ENCODE assay signal across 18 cellular contexts in genomic region chr7:151168787-151169162, GRCh38. TPM values are rescaled to one million over a fixed set of nuclear protein-coding genes. Genes with fewer than 3 reads are reported as not detected.
DNase-seq lines count a peak whose midpoint lies in the region; ATAC-seq and TF ChIP-seq lines count a peak whose summit lies in the region.
"Had no signal": no experiment of that assay in that cellular context is flagged by ENCODE, and none has a peak within 500 bp of the region (broad histone marks: within the 10 kb centered on the region; RNA-seq: fewer than 3 reads in every experiment).

No MANE protein-coding gene starts in this region.

- H3K36me3 Mint-ChIP-seq in T-helper 2 cell treated with Interferon-gamma antibody and Interleukin-4, amounts not matched to agents 5 μg/mL and 100 μg/mL, for 36 hours (ENCODE audit: low read depth), result no peaks in the 10 kb centered on the region
- H3K36me3 Mint-ChIP-seq in T-helper 17 cell (ENCODE audit: low read depth) (peaks cover 7% of the 10 kb centered on the region), endothelial cell (ENCODE audit: low read depth, unreplicated experiment) (peaks cover 14% of the 10 kb centered on the region), HFFc6 (ENCODE audit: low read depth) (no peaks in the 10 kb centered on the region)

- H3K9me3 ChIP-seq in T-helper 17 cell (ENCODE audit: control insufficient read depth, low read length, poor library complexity, severe bottlenecking) (no peaks in the 10 kb centered on the region), testis (no peaks in the 10 kb centered on the region)
- H3K9me3 ChIP-seq: lower lobe of right lung, right atrium auricular region, thyroid gland had no signal

- peaks cover 47% of the 10 kb centered on the region for H3K27me3 Mint-ChIP-seq in T-helper 2 cell treated with Interferon-gamma antibody and Interleukin-4, amounts not matched to agents 5 μg/mL and 100 μg/mL, for 36 hours (ENCODE audit: low read depth)
- H3K27me3 Mint-ChIP-seq in T-helper 17 cell (peaks cover 45% of the 10 kb centered on the region), endothelial cell (ENCODE audit: unreplicated experiment) (peaks cover 16% of the 10 kb centered on the region), HFFc6 (ENCODE audit: insufficient read depth) (peaks cover 54% of the 10 kb centered on the region)

- peaks cover 9% of the 10 kb centered on the region for H3K4me1 Mint-ChIP-seq in T-helper 2 cell treated with Interferon-gamma antibody and Interleukin-4, amounts not matched to agents 5 μg/mL and 100 μg/mL, for 36 hours (ENCODE audit: low read depth)
- H3K4me1 Mint-ChIP-seq in T-helper 17 cell, result peaks cover 23% of the 10 kb centered on the region
- peaks cover 10% of the 10 kb centered on the region for H3K4me1 Mint-ChIP-seq in endothelial cell (ENCODE audit: unreplicated experiment)
- H3K4me1 Mint-ChIP-seq in HFFc6 (ENCODE audit: low read depth), result peaks cover 13% of the 10 kb centered on the region

- H3K9me3 Mint-ChIP-seq in T-helper 2 cell treated with Interferon-gamma antibody and Interleukin-4, amounts not matched to agents 5 μg/mL and 100 μg/mL, for 36 hours, result no peaks in the 10 kb centered on the region
- H3K9me3 Mint-ChIP-seq in endothelial cell (ENCODE audit: unreplicated experiment) (no peaks in the 10 kb centered on the region), HFFc6 (no peaks in the 10 kb centered on the region)

- no peak for DNase-seq in T-helper 2 cell treated with Interferon-gamma antibody and Interleukin-4, amounts not matched to agents 5 μg/mL and 100 μg/mL, for 36 hours (ENCODE audit: low spot score)
- DNase-seq in T-helper 2 cell, result no peak
- DNase-seq in T-helper 17 cell, result no peak
- no peak for DNase-seq in endothelial cell (ENCODE audit: low spot score)
- peak; percentile 17 for DNase-seq in sciatic nerve (ENCODE audit: low spot score)
- DNase-seq in HFFc6, result no peak
- DNase-seq in testis, result no peak
- DNase-seq: cerebellar nuclear complex, NCI-H187 treated with DMSO at 0.1 percent for 48 hours, NCI-H510A had no signal

- TF ChIP-seq CTCF in endothelial cell (IDR thresholded peaks at IDR 0.05; ENCODE audit: unreplicated experiment) (no peak), HFFc6 (IDR thresholded peaks at IDR 0.05) (no peak), testis (IDR thresholded peaks at IDR 0.05) (no peak)

- peak overlapping the region; percentile 16 for H3K4me3 Mint-ChIP-seq in T-helper 2 cell treated with Interferon-gamma antibody and Interleukin-4, amounts not matched to agents 5 μg/mL and 100 μg/mL, for 36 hours
- H3K4me3 Mint-ChIP-seq in T-helper 17 cell, result peak overlapping the region; percentile 92
- H3K4me3 Mint-ChIP-seq in endothelial cell (ENCODE audit: unreplicated experiment), result peak overlapping the region; percentile 85
- H3K4me3 Mint-ChIP-seq in HFFc6, result no peak overlapping the region

- H3K27ac ChIP-seq in testis, result no peak overlapping the region
- H3K27ac ChIP-seq: C4-2B, lower lobe of right lung, right atrium auricular region, SJSA1, thyroid gland had no signal

- ATAC-seq in T-helper 17 cell (no peak), sciatic nerve (no peak), HG03439 (IDR thresholded peaks at IDR 0.05; ENCODE audit: unreplicated experiment) (no peak)

- intact Hi-C loops in sciatic nerve (cut with DNase I) (no loop called here), testis (cut with DNase I; ENCODE audit: low total_unique reads) (no loop called here)

- H3K27ac Mint-ChIP-seq in T-helper 2 cell treated with Interferon-gamma antibody and Interleukin-4, amounts not matched to agents 5 μg/mL and 100 μg/mL, for 36 hours, result no peak overlapping the region
- peak overlapping the region; percentile 9 for H3K27ac Mint-ChIP-seq in T-helper 17 cell
- peak overlapping the region; percentile 4 for H3K27ac Mint-ChIP-seq in endothelial cell (ENCODE audit: unreplicated experiment)
- H3K27ac Mint-ChIP-seq in HFFc6, result no peak overlapping the region

- 43 to 49% methylated on average over 10 of the region's 10 CpGs for WGBS in testis, 2 donors

- no peak overlapping the region for H3K4me3 ChIP-seq in testis

- no peaks in the 10 kb centered on the region for H3K27me3 ChIP-seq in testis
- H3K27me3 ChIP-seq: thyroid gland had no signal

- H3K4me1 ChIP-seq in testis, result no peaks in the 10 kb centered on the region

- no peak for TF ChIP-seq POLR2A in testis (IDR thresholded peaks at IDR 0.05)

- H3K36me3 ChIP-seq in testis (ENCODE audit: low read depth, missing control alignments), result no peaks in the 10 kb centered on the region
- H3K36me3 ChIP-seq: lower lobe of right lung, right atrium auricular region, SJSA1, thyroid gland had no signal

RNA-seq across cellular contexts. Expression of gene GBX1, which starts 1.3 kb away (rescaled TPM):
- total RNA-seq in T-helper 17 cell (not detected), endothelial cell (ENCODE audit: unreplicated experiment) (13.8 TPM), sciatic nerve (not detected), testis (10 to 100 TPM in 1 of 2 donors, 1 to 10 TPM in 1; 2.9 to 15.6 TPM)
- not detected for total RNA-seq in HFFc6 (2021; fragmentation: NEBNext Ultra II Directional; extraction: Animal tissue kit (Norgen Biotek cat#: 25700))
- polyA plus RNA-seq in testis (ENCODE audit: insufficient read depth, low read depth, low replicate concordance), result 7.2 TPM
- total RNA-seq: endothelial cell of umbilical vein, lower lobe of right lung, right atrium auricular region, SJSA1, thyroid gland had no signal
- polyA plus RNA-seq: endothelial cell of umbilical vein had no signal

RNA-seq across cellular contexts. Expression of gene ASB10, which starts 18.3 kb away (rescaled TPM):
- total RNA-seq in T-helper 17 cell (not detected), endothelial cell (ENCODE audit: unreplicated experiment) (not detected), sciatic nerve (not detected), testis (under 1 TPM in 1 of 2 donors, not detected in 1; 0.39 TPM)
- not detected for total RNA-seq in HFFc6 (2021; fragmentation: NEBNext Ultra II Directional; extraction: Animal tissue kit (Norgen Biotek cat#: 25700))
- 0.18 TPM for polyA plus RNA-seq in testis (ENCODE audit: insufficient read depth, low read depth, low replicate concordance)
- total RNA-seq: endothelial cell of umbilical vein, frontal cortex, lower lobe of right lung, SJSA1, thyroid gland had no signal
- polyA plus RNA-seq: endothelial cell of umbilical vein had no signal

RNA-seq across cellular contexts. Expression of gene H2BK1, which starts 41.5 kb away (rescaled TPM):
- total RNA-seq in T-helper 17 cell, result 1 to 10 TPM; 1.0 to 4.1 TPM
- not detected for total RNA-seq in endothelial cell (ENCODE audit: unreplicated experiment)
- total RNA-seq in sciatic nerve, result not detected
- total RNA-seq in HFFc6 (2021; fragmentation: NEBNext Ultra II Directional; extraction: Animal tissue kit (Norgen Biotek cat#: 25700)), result not detected
- not detected for total RNA-seq in testis
- not detected for polyA plus RNA-seq in testis (ENCODE audit: insufficient read depth, low read depth, low replicate concordance)
- total RNA-seq: endothelial cell of umbilical vein, frontal cortex, lower lobe of right lung, right atrium auricular region, SJSA1, thyroid gland had no signal
- polyA plus RNA-seq: endothelial cell of umbilical vein had no signal

RNA-seq across cellular contexts. Expression of gene ABCF2, which starts 58.2 kb away (rescaled TPM):
- total RNA-seq in T-helper 17 cell (10 to 100 TPM; 24.2 to 26.7 TPM), endothelial cell (ENCODE audit: unreplicated experiment) (39.6 TPM), sciatic nerve (20.8 TPM), testis (10 to 100 TPM; 44.4 to 49.4 TPM)
- 10 to 100 TPM; 63.8 to 79.7 (median 67.8) TPM for total RNA-seq in HFFc6 (2021; fragmentation: NEBNext Ultra II Directional; extraction: Animal tissue kit (Norgen Biotek cat#: 25700))
- polyA plus RNA-seq in testis (ENCODE audit: insufficient read depth, low read depth, low replicate concordance), result 54.3 TPM

Comparison
In these comparisons a context has a peak if more than half of its experiments do, and no peak if none do; other contexts are left out.
1. H3K27ac Mint-ChIP-seq: peak in T-helper 17 cell (single experiment) and endothelial cell (single experiment); none in T-helper 2 cell treated with Interferon-gamma antibody and Interleukin-4, amounts not matched to agents 5 μg/mL and 100 μg/mL, for 36 hours (single experiment) and HFFc6 (single experiment).